In the genomic region with DNA sequence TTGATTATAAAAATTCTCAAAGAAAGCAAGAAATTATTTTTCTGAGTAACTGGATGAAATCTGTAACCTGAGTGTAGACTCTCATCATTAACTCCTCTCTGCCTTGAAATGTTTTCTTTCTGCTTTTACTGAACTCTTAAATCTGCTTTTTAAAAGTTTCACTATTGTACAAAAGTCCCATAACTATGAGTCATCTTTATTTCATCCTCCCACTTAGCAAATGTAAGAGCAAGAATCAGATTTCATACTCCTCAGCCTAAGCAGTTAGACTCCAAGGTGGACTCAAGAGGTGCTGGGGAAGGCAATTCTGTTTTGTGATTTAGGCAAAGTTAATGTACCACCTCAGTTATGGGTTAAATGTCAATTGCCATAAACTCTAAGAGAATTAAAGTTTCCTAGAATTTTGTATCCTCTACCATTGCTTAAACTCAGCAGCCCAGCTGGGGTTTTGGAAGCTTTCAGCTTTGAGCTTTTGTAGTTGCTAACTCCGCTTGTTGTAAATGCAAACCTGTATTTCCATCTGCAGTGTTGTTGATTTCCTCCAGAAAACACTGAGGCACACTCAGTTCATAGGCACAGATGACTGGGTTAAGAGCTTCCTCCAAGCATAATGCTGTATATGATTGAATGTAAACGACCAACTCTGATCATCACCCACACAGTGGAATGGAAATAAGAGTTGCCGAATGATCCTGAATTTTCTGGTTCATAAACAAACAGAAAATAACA, we compare ENCODE assay signal across 10 cellular contexts.
DNase-seq lines count a peak whose midpoint lies in the region; ATAC-seq, FAIRE-seq and TF ChIP-seq lines count a peak whose summit lies in the region.
"Had no signal": no experiment of that assay in that cellular context is flagged by ENCODE, and none has a peak within 500 bp of the region (broad histone marks: within the 10 kb centered on the region; RNA-seq: fewer than 3 reads in every experiment).

No MANE protein-coding gene starts in this region.

- H3K9ac ChIP-seq in PC-3 (ENCODE audit: low read length) (no peak overlapping the region), neural progenitor cell (no peak overlapping the region)

- FAIRE-seq in H54 (lab: Jason Lieb, UNC): peak; percentile 91
- no peak for FAIRE-seq in D721Med (lab: Jason Lieb, UNC)

- H4K20me1 ChIP-seq in PC-3 (ENCODE audit: low read length): no peaks in the 10 kb centered on the region
- H4K20me1 ChIP-seq in neural progenitor cell (ENCODE audit: low read depth): no peaks in the 10 kb centered on the region

- ATAC-seq in PC-3: peak; percentile 95

- H3K9me3 ChIP-seq in PC-3 (ENCODE audit: low read length): no peaks in the 10 kb centered on the region
- no peaks in the 10 kb centered on the region for H3K9me3 ChIP-seq in neural progenitor cell (ENCODE audit: low read depth)
- H3K9me3 ChIP-seq in uterus: no peaks in the 10 kb centered on the region

- no peaks in the 10 kb centered on the region for H3K27me3 Mint-ChIP-seq in neural progenitor cell (ENCODE audit: insufficient read depth, low read depth)

- H2AFZ ChIP-seq in PC-3 (ENCODE audit: low read length): peak overlapping the region; percentile 42; the same call in 1 of the 2 replicates
- H2AFZ ChIP-seq in neural progenitor cell (replicated peaks): peak overlapping the region; percentile 2

- H3K27ac Mint-ChIP-seq in neural progenitor cell: no peak overlapping the region

- peaks cover 4% of the 10 kb centered on the region for H3F3A ChIP-seq in PC-3 (ENCODE audit: low read length, unreplicated experiment)
- H3F3A ChIP-seq in neural progenitor cell (ENCODE audit: low read depth): no peaks in the 10 kb centered on the region

- no peaks in the 10 kb centered on the region for H3K9me3 Mint-ChIP-seq in neural progenitor cell

- H3K4me2 ChIP-seq in PC-3 (ENCODE audit: low read length) (peak overlapping the region; percentile 42), neural progenitor cell (no peak overlapping the region)

- no peaks in the 10 kb centered on the region for H3K9me2 ChIP-seq in PC-3 (replicated peaks; ENCODE audit: low read length)

- CTCF ChIA-PET in PC-3 (lab: Charles Lee): no interaction called here

- H3K36me3 Mint-ChIP-seq in neural progenitor cell: no peaks in the 10 kb centered on the region

- H3K4me3 Mint-ChIP-seq in neural progenitor cell: no peak overlapping the region

- H3K4me1 Mint-ChIP-seq in neural progenitor cell: peaks cover 2% of the 10 kb centered on the region

- H3K79me2 ChIP-seq in PC-3 (ENCODE audit: low read length): no peaks in the 10 kb centered on the region
- H3K79me2 ChIP-seq in neural progenitor cell (ENCODE audit: low read depth): no peaks in the 10 kb centered on the region

- DNase-seq in DMS 273 (lab: John Stamatoyannopoulos, UW; ENCODE audit: unreplicated experiment) (peak; percentile 31), DMS 273 treated with DMSO at 0.1 percent for 48 hours (lab: John Stamatoyannopoulos, UW) (no peak), H54 (ENCODE audit: insufficient read length, low spot score) (no peak), PC-3 (peak; percentile 62), neural progenitor cell (ENCODE audit: low spot score) (no peak), D721Med (ENCODE audit: insufficient read length, low spot score) (no peak), uterus (no peak), T1000 (lab: John Stamatoyannopoulos, UW) (no peak)

- no peak for TF ChIP-seq POLR2A in H54 (IDR thresholded peaks at IDR 0.05; ENCODE audit: low read depth, low read length)
- no peak for TF ChIP-seq POLR2A in uterus (IDR thresholded peaks at IDR 0.05)

- H3K27ac ChIP-seq in PC-3 (ENCODE audit: low read length) (no peak overlapping the region), neural progenitor cell (no peak overlapping the region), uterus (no peak overlapping the region)
- H3K27ac ChIP-seq: 22Rv1, cardiac muscle cell had no signal

- H3K36me3 ChIP-seq in PC-3 (ENCODE audit: low read depth, low read length) (no peaks in the 10 kb centered on the region), neural progenitor cell (no peaks in the 10 kb centered on the region), uterus (no peaks in the 10 kb centered on the region)
- H3K36me3 ChIP-seq: cardiac muscle cell had no signal

- H3K27me3 ChIP-seq in PC-3 (ENCODE audit: low read length) (no peaks in the 10 kb centered on the region), neural progenitor cell (no peaks in the 10 kb centered on the region), uterus (no peaks in the 10 kb centered on the region)
- H3K27me3 ChIP-seq: cardiac muscle cell had no signal

- intact Hi-C loops in PC-3 (cut with micrococcal nuclease) (no loop called here), uterus (cut with DNase I; ENCODE audit: low total_unique reads) (no loop called here)

- peak overlapping the region; percentile 10 for H3K4me3 ChIP-seq in PC-3 (ENCODE audit: low read length)
- no peak overlapping the region for H3K4me3 ChIP-seq in neural progenitor cell
- H3K4me3 ChIP-seq in uterus: no peak overlapping the region
- H3K4me3 ChIP-seq: cardiac muscle cell had no signal

- BruUV-seq in PC-3 (replicated peaks; lab: Mats Ljungman, UMichigan): no TSS peak

- no peak for TF ChIP-seq CTCF in PC-3 (conservative IDR thresholded peaks at IDR 0.05; ENCODE audit: low read depth, low read length)
- no peak for TF ChIP-seq CTCF in neural progenitor cell (IDR thresholded peaks at IDR 0.05)
- no peak for TF ChIP-seq CTCF in D721Med (IDR thresholded peaks at IDR 0.05; ENCODE audit: insufficient read depth, missing control alignments)
- TF ChIP-seq CTCF in uterus (IDR thresholded peaks at IDR 0.05): no peak

- POLR2A ChIA-PET in PC-3 (lab: Charles Lee; ENCODE audit: unreplicated experiment): no interaction called here

- H3K4me1 ChIP-seq in PC-3 (ENCODE audit: insufficient read depth, low read length) (peaks cover 25% of the 10 kb centered on the region), neural progenitor cell (no peaks in the 10 kb centered on the region), uterus (no peaks in the 10 kb centered on the region)

Comparison
In these comparisons a context has a peak if more than half of its experiments do, and no peak if none do; other contexts are left out.
1. DNase-seq: peak in DMS 273 (single experiment) and PC-3 (single experiment); none in DMS 273 treated with DMSO at 0.1 percent for 48 hours (single experiment), H54 (single experiment), neural progenitor cell (single experiment), D721Med (single experiment), uterus (0 of 2) and T1000 (single experiment).